Comparison of ENCODE assay signal across 14 cellular contexts in genomic region chr9:125789196-125789595, GRCh38. TPM values are rescaled to one million over a fixed set of nuclear protein-coding genes. Genes with fewer than 3 reads are reported as not detected.
DNase-seq lines count a peak whose midpoint lies in the region; ATAC-seq and TF ChIP-seq lines count a peak whose summit lies in the region.
"Had no signal": no experiment of that assay in that cellular context is flagged by ENCODE, and none has a peak within 500 bp of the region (broad histone marks: within the 10 kb centered on the region; RNA-seq: fewer than 3 reads in every experiment).

No MANE protein-coding gene starts in this region.

- no peaks in the 10 kb centered on the region for H4K20me1 ChIP-seq in OCI-LY3 (ENCODE audit: insufficient read depth, low read length)

- no peak overlapping the region for H3K27ac Mint-ChIP-seq in natural killer cell
- H3K27ac Mint-ChIP-seq in natural killer cell treated with Interleukin-12 subunit alpha and Interleukin-12 subunit beta and Interleukin-15 and Interleukin-18, amount 100 ng/mL, for 72 hours = no peak overlapping the region
- peak overlapping the region; percentile 21 for H3K27ac Mint-ChIP-seq in glutamatergic neuron (ENCODE audit: unreplicated experiment)
- no peak overlapping the region for H3K27ac Mint-ChIP-seq in osteocyte (ENCODE audit: unreplicated experiment)

- H3K27ac ChIP-seq in OCI-LY3 (ENCODE audit: low read length) = no peak overlapping the region
- H3K27ac ChIP-seq: PC-9, SK-N-MC had no signal

- intact Hi-C loops in natural killer cell (cut with micrococcal nuclease) = no loop called here

- no peak overlapping the region for H3K9ac ChIP-seq in OCI-LY3 (ENCODE audit: low read length)

- H3K36me3 Mint-ChIP-seq in natural killer cell (no peaks in the 10 kb centered on the region), glutamatergic neuron (ENCODE audit: unreplicated experiment) (no peaks in the 10 kb centered on the region), osteocyte (ENCODE audit: unreplicated experiment) (peaks cover 12% of the 10 kb centered on the region)
- no peaks in the 10 kb centered on the region for H3K36me3 Mint-ChIP-seq in natural killer cell treated with Interleukin-12 subunit alpha and Interleukin-12 subunit beta and Interleukin-15 and Interleukin-18, amount 100 ng/mL, for 72 hours

- no peaks in the 10 kb centered on the region for H3K9me3 Mint-ChIP-seq in natural killer cell
- no peaks in the 10 kb centered on the region for H3K9me3 Mint-ChIP-seq in natural killer cell treated with Interleukin-12 subunit alpha and Interleukin-12 subunit beta and Interleukin-15 and Interleukin-18, amount 100 ng/mL, for 72 hours
- no peaks in the 10 kb centered on the region for H3K9me3 Mint-ChIP-seq in glutamatergic neuron (ENCODE audit: unreplicated experiment)
- no peaks in the 10 kb centered on the region for H3K9me3 Mint-ChIP-seq in osteocyte (ENCODE audit: unreplicated experiment)

- H3K4me1 Mint-ChIP-seq in natural killer cell (peaks cover 24 to 32% of the 10 kb centered on the region in 2 donors), glutamatergic neuron (ENCODE audit: low read depth, unreplicated experiment) (peaks cover 4% of the 10 kb centered on the region), osteocyte (ENCODE audit: unreplicated experiment) (peaks cover 10% of the 10 kb centered on the region)
- H3K4me1 Mint-ChIP-seq in natural killer cell treated with Interleukin-12 subunit alpha and Interleukin-12 subunit beta and Interleukin-15 and Interleukin-18, amount 100 ng/mL, for 72 hours (ENCODE audit: low read depth in 2 of 2) = peaks cover 22 to 28% of the 10 kb centered on the region in 2 donors

- TF ChIP-seq CTCF in natural killer cell (IDR thresholded peaks at IDR 0.05) = no peak
- TF ChIP-seq CTCF in OCI-LY3 (IDR thresholded peaks at IDR 0.05; ENCODE audit: low read depth, low read length) = 0 out of 2 replicates have a peak, but pooled peaks have one; percentile 7
- no peak for TF ChIP-seq CTCF in glutamatergic neuron (IDR thresholded peaks at IDR 0.05; ENCODE audit: partially characterized antibody, unreplicated experiment)
- TF ChIP-seq CTCF in osteocyte (IDR thresholded peaks at IDR 0.05) = no peak

- H3K27me3 Mint-ChIP-seq in natural killer cell (ENCODE audit: low read depth in 2 of 2) = no peaks in the 10 kb centered on the region
- no peaks in the 10 kb centered on the region for H3K27me3 Mint-ChIP-seq in natural killer cell treated with Interleukin-12 subunit alpha and Interleukin-12 subunit beta and Interleukin-15 and Interleukin-18, amount 100 ng/mL, for 72 hours
- no peaks in the 10 kb centered on the region for H3K27me3 Mint-ChIP-seq in glutamatergic neuron (ENCODE audit: unreplicated experiment)
- no peaks in the 10 kb centered on the region for H3K27me3 Mint-ChIP-seq in osteocyte (ENCODE audit: unreplicated experiment)

- H3K4me1 ChIP-seq in OCI-LY3 (ENCODE audit: low read length) (peaks cover 6% of the 10 kb centered on the region), HAP-1 (no peaks in the 10 kb centered on the region)

- no peak overlapping the region for H3K4me3 Mint-ChIP-seq in natural killer cell
- no peak overlapping the region for H3K4me3 Mint-ChIP-seq in natural killer cell treated with Interleukin-12 subunit alpha and Interleukin-12 subunit beta and Interleukin-15 and Interleukin-18, amount 100 ng/mL, for 72 hours
- H3K4me3 Mint-ChIP-seq in glutamatergic neuron (ENCODE audit: unreplicated experiment) = no peak overlapping the region
- no peak overlapping the region for H3K4me3 Mint-ChIP-seq in osteocyte (ENCODE audit: unreplicated experiment)
- H3K4me3 Mint-ChIP-seq: CD14-positive monocyte had no signal

- ATAC-seq in natural killer cell (peak; percentile 54 to 63 (median 55)), GM18498 (IDR thresholded peaks at IDR 0.05; ENCODE audit: unreplicated experiment) (no peak)
- ATAC-seq in natural killer cell treated with Interleukin-12 subunit alpha and Interleukin-12 subunit beta and Interleukin-15 and Interleukin-18, amount 100 ng/mL, for 72 hours = no peak

- H2AFZ ChIP-seq in OCI-LY3 (ENCODE audit: low read depth, low read length) = no peak overlapping the region
- H2AFZ ChIP-seq: PC-9 had no signal

- H3K79me2 ChIP-seq in OCI-LY3 (ENCODE audit: low read length) = no peaks in the 10 kb centered on the region

- H3K4me2 ChIP-seq in OCI-LY3 (ENCODE audit: low read length) = no peak overlapping the region
- H3K4me2 ChIP-seq: PC-9 had no signal

- H3K36me3 ChIP-seq in OCI-LY3 (replicated peaks; ENCODE audit: low read depth, low read length) (no peaks in the 10 kb centered on the region), HAP-1 (replicated peaks) (no peaks in the 10 kb centered on the region; the same call in 1 of the 2 replicates)

- H3K27me3 ChIP-seq in OCI-LY3 (ENCODE audit: low read depth, low read length) (no peaks in the 10 kb centered on the region), HAP-1 (ENCODE audit: low read depth) (no peaks in the 10 kb centered on the region)

- H3K9me3 ChIP-seq in OCI-LY3 (ENCODE audit: insufficient read depth, low read length) (no peaks in the 10 kb centered on the region), HAP-1 (no peaks in the 10 kb centered on the region)

- in situ Hi-C loops in HAP-1 (cut with MboI; ENCODE audit: low sequenced_read_pairs) = no loop called here

- DNase-seq in natural killer cell (no peak), glutamatergic neuron (no peak), HAP-1 (ENCODE audit: low spot score in 2 of 2) (no peak), NCI-H2081 treated with DMSO at 0.1 percent for 48 hours (lab: John Stamatoyannopoulos, UW) (no peak), osteocyte (ENCODE audit: extremely low spot score, unreplicated experiment) (no peak)
- no peak for DNase-seq in natural killer cell treated with Interleukin-12 subunit alpha and Interleukin-12 subunit beta and Interleukin-15 and Interleukin-18, amount 100 ng/mL, for 72 hours (ENCODE audit: low spot score)
- DNase-seq: NCI-H1417; NCI-H1930; NK-92 treated with Interleukin-12 subunit alpha and Interleukin-12 subunit beta, amount 100 ng/mL, for 24 hours; PC-9 had no signal

- H3K4me3 ChIP-seq in OCI-LY3 (ENCODE audit: low read length) (no peak overlapping the region), HAP-1 (no peak overlapping the region)
- H3K4me3 ChIP-seq: PC-9, SK-N-MC had no signal

RNA-seq across cellular contexts. Expression of gene PBX3, which starts 42.0 kb away (rescaled TPM):
- 10 to 100 TPM; 42.1 to 46.9 (median 44.6) TPM for total RNA-seq in natural killer cell
- 10 to 100 TPM; 21.4 to 40.2 TPM for total RNA-seq in natural killer cell treated with Interleukin-12 subunit alpha and Interleukin-12 subunit beta and Interleukin-15 and Interleukin-18, amount 100 ng/mL, for 72 hours
- 51.2 TPM for total RNA-seq in glutamatergic neuron (ENCODE audit: unreplicated experiment)
- 16.0 and 16.1 TPM in 2 replicates for total RNA-seq in osteocyte

Comparison
In these comparisons a context has a peak if more than half of its experiments do, and no peak if none do; other contexts are left out.
1. ATAC-seq: peak in natural killer cell (3 of 3); none in natural killer cell treated with Interleukin-12 subunit alpha and Interleukin-12 subunit beta and Interleukin-15 and Interleukin-18, amount 100 ng/mL, for 72 hours (0 of 2) and GM18498 (single experiment).